In genomic region chr12:63308701-63309100, GRCh38 we compare ENCODE assay signal across 16 cellular contexts.
DNase-seq lines count a peak whose midpoint lies in the region; ATAC-seq and TF ChIP-seq lines count a peak whose summit lies in the region.
"Had no signal": no experiment of that assay in that cellular context is flagged by ENCODE, and none has a peak within 500 bp of the region (broad histone marks: within the 10 kb centered on the region; RNA-seq: fewer than 3 reads in every experiment).

No MANE protein-coding gene starts in this region.

- no peaks in the 10 kb centered on the region for H3K79me2 ChIP-seq in DND-41 (ENCODE audit: insufficient read depth, low read length)
- no peaks in the 10 kb centered on the region for H3K79me2 ChIP-seq in smooth muscle cell (ENCODE audit: low read depth)

- H3K4me1 ChIP-seq in DND-41 (ENCODE audit: insufficient read depth, low read length): peaks cover 63% of the 10 kb centered on the region
- peaks cover 18% of the 10 kb centered on the region for H3K4me1 ChIP-seq in left ventricle myocardium inferior
- no peaks in the 10 kb centered on the region for H3K4me1 ChIP-seq in smooth muscle cell (ENCODE audit: low read depth)
- H3K4me1 ChIP-seq: prostate gland had no signal

- H2AFZ ChIP-seq in DND-41 (ENCODE audit: low read depth, low read length) (no peak overlapping the region), smooth muscle cell (ENCODE audit: low read depth) (no peak overlapping the region)

- H3K9me3 ChIP-seq in DND-41 (ENCODE audit: insufficient read depth, low read length, severe bottlenecking): peaks cover 14% of the 10 kb centered on the region
- peaks cover 21% of the 10 kb centered on the region for H3K9me3 ChIP-seq in left ventricle myocardium inferior (replicated peaks)
- no peaks in the 10 kb centered on the region for H3K9me3 ChIP-seq in smooth muscle cell (replicated peaks; ENCODE audit: low read depth)
- H3K9me3 ChIP-seq: prostate gland had no signal

- peak overlapping the region; percentile 57 for H3K27ac ChIP-seq in DND-41 (ENCODE audit: low read length)
- H3K27ac ChIP-seq in left ventricle myocardium inferior (replicated peaks): peak overlapping the region; percentile 68
- no peak overlapping the region for H3K27ac ChIP-seq in smooth muscle cell (ENCODE audit: low read depth)
- H3K27ac ChIP-seq: prostate gland had no signal

- 68% methylated on average over 3 of the region's 3 CpGs for WGBS in smooth muscle cell (ENCODE audit: low lambda C conversion rate)

- H3K4me2 ChIP-seq in DND-41 (ENCODE audit: insufficient read depth, low read length) (no peak overlapping the region), smooth muscle cell (peak overlapping the region; percentile 21)

- intact Hi-C loops in left ventricle myocardium inferior (cut with micrococcal nuclease): no loop called here

- no peak for ATAC-seq in DND-41 (ENCODE audit: insufficient read depth, low read depth)
- no peak for ATAC-seq in SK-N-SH treated with all-trans-retinoic acid at 6 μM for 48 hours
- no peak for ATAC-seq in HG03442 (IDR thresholded peaks at IDR 0.05; ENCODE audit: unreplicated experiment)

- H3K4me3 ChIP-seq in DND-41 (ENCODE audit: low read depth in 1 of 2, low read length in 2 of 2) (no peak overlapping the region), left ventricle myocardium inferior (no peak overlapping the region), smooth muscle cell (no peak overlapping the region)
- H3K4me3 ChIP-seq: prostate gland had no signal

- no peak for DNase-seq in DND-41
- DNase-seq in T1000 (lab: John Stamatoyannopoulos, UW): peak; percentile 5
- DNase-seq in left ventricle myocardium inferior: no peak
- DNase-seq in smooth muscle cell (lab: John Stamatoyannopoulos, UW; ENCODE audit: unreplicated experiment): no peak
- DNase-seq in activated CD4-positive, CD25-positive, alpha-beta regulatory T cell (lab: John Stamatoyannopoulos, UW): no peak
- no peak for DNase-seq in LoVo (ENCODE audit: low spot score)
- DNase-seq: activated CD4-positive, alpha-beta T cell treated with anti-CD3 and anti-CD28 coated beads, Interleukin-2, amount 50 U/mL, for 48 hours; activated T-cell treated with anti-CD3 and anti-CD28 coated beads for 4 hours; amygdala; KBM-7; midbrain; NCI-H1930; stimulated activated CD4-positive, alpha-beta T cell treated with anti-CD3 and anti-CD28 coated beads, Interleukin-12 subunit alpha, Interleukin-12 subunit beta, amount 100 ng/mL, for 4 hours had no signal

- peak overlapping the region; percentile 8; the same call in 1 of the 2 replicates for H3K9ac ChIP-seq in DND-41 (ENCODE audit: low read depth, low read length)
- no peak overlapping the region for H3K9ac ChIP-seq in smooth muscle cell (ENCODE audit: low read depth)

- no peaks in the 10 kb centered on the region for H3K36me3 ChIP-seq in DND-41 (ENCODE audit: insufficient read depth, low read length)
- no peaks in the 10 kb centered on the region for H3K36me3 ChIP-seq in left ventricle myocardium inferior
- H3K36me3 ChIP-seq in smooth muscle cell (ENCODE audit: low read depth): no peaks in the 10 kb centered on the region
- H3K36me3 ChIP-seq: prostate gland had no signal

- H3F3A ChIP-seq in smooth muscle cell (ENCODE audit: low read depth): no peaks in the 10 kb centered on the region

- H4K20me1 ChIP-seq in DND-41 (ENCODE audit: insufficient read depth, low read length) (no peaks in the 10 kb centered on the region), smooth muscle cell (ENCODE audit: low read depth) (no peaks in the 10 kb centered on the region)

- no peak for TF ChIP-seq CTCF in DND-41 (IDR thresholded peaks at IDR 0.05; ENCODE audit: borderline replicate concordance, extremely low read depth, low read length, poor library complexity, severe bottlenecking)
- no peak for TF ChIP-seq CTCF in left ventricle myocardium inferior (IDR thresholded peaks at IDR 0.05; ENCODE audit: borderline replicate concordance)
- no peak for TF ChIP-seq CTCF in smooth muscle cell (IDR thresholded peaks at IDR 0.05; ENCODE audit: borderline replicate concordance, insufficient read depth, poor library complexity, severe bottlenecking)

- H3K27me3 ChIP-seq in DND-41 (ENCODE audit: insufficient read depth, low read length, poor library complexity) (no peaks in the 10 kb centered on the region), left ventricle myocardium inferior (ENCODE audit: low read depth) (no peaks in the 10 kb centered on the region), smooth muscle cell (ENCODE audit: low read depth) (no peaks in the 10 kb centered on the region)

TF ChIP-seq in SK-N-SH treated with all-trans-retinoic acid at 6 μM for 48 hours, 23 proteins besides CTCF, POLR2A, EP300 and RAD21:
- TF ChIP-seq TCF4 (CRISPR knock-in tag; IDR thresholded peaks at IDR 0.05; ENCODE audit: borderline replicate concordance) (no peak), ZNF8 (CRISPR knock-in tag; IDR thresholded peaks at IDR 0.05) (no peak), CSRNP3 (CRISPR knock-in tag; IDR thresholded peaks at IDR 0.05) (no peak), ESRRG (CRISPR knock-in tag; IDR thresholded peaks at IDR 0.05) (no peak), ZFP30 (CRISPR knock-in tag; IDR thresholded peaks at IDR 0.05) (no peak), PATZ1 (CRISPR knock-in tag; IDR thresholded peaks at IDR 0.05; ENCODE audit: borderline replicate concordance) (no peak), ZNF70 (CRISPR knock-in tag; IDR thresholded peaks at IDR 0.05) (no peak), ZC3H10 (CRISPR knock-in tag; IDR thresholded peaks at IDR 0.05) (no peak), POU6F1 (CRISPR knock-in tag; IDR thresholded peaks at IDR 0.05; ENCODE audit: borderline replicate concordance, low read depth) (no peak), RARB (CRISPR knock-in tag; IDR thresholded peaks at IDR 0.05) (no peak), ZFP3 (CRISPR knock-in tag; IDR thresholded peaks at IDR 0.05) (no peak), GLIS3 (CRISPR knock-in tag; IDR thresholded peaks at IDR 0.05) (no peak), CREB5 (CRISPR knock-in tag; IDR thresholded peaks at IDR 0.05; ENCODE audit: low read depth) (no peak)
